8 cellular contexts compared by ENCODE assay signal in genomic region chr13:46386996-46387851, GRCh38. TPM values are rescaled to one million over a fixed set of nuclear protein-coding genes. Genes with fewer than 3 reads are reported as not detected.
DNase-seq lines count a peak whose midpoint lies in the region; ATAC-seq and TF ChIP-seq lines count a peak whose summit lies in the region.

Gene RUBCNL (minus strand): TSS chr13:46387252. CDS start chr13:46372475, 14,777 bp downstream.

- TF ChIP-seq CTCF in GM10266 (IDR thresholded peaks at IDR 0.05; ENCODE audit: control insufficient read depth, insufficient read depth, low read depth, missing control alignments) (peak; percentile 45), breast epithelium (IDR thresholded peaks at IDR 0.05) (no peak)

- H3K27me3 ChIP-seq in breast epithelium = peaks cover 0 to 5% of the 10 kb centered on the region in 2 donors

- H3K36me3 ChIP-seq in breast epithelium = no peaks in the 10 kb centered on the region

- H3K4me3 ChIP-seq in breast epithelium = peak within 1 kb of the TSS; percentile 53 to 74 (median 62)

- no peak for TF ChIP-seq POLR2A in breast epithelium (IDR thresholded peaks at IDR 0.05)

- H3K9me3 ChIP-seq in breast epithelium = no peaks in the 10 kb centered on the region

- peak; percentile 35 for ATAC-seq in HG02763 (IDR thresholded peaks at IDR 0.05; ENCODE audit: unreplicated experiment)

- intact Hi-C loops in breast epithelium (cut with DNase I; ENCODE audit: low total_unique reads) = no loop called here

- DNase-seq in GM10266 (ENCODE audit: extremely low spot score) (peak; percentile 75), RPMI8226 (peak; percentile 70), breast epithelium (ENCODE audit: low spot score in 2 of 2) (no peak), kidney tubule cell (ENCODE audit: low spot score) (peak; percentile 84), cerebellar cortex (ENCODE audit: low spot score) (no peak), globus pallidus (ENCODE audit: low spot score) (no peak)
- DNase-seq in stimulated activated CD4-positive, alpha-beta T cell treated with anti-CD3 and anti-CD28 coated beads, Interleukin-2, amount 100 ng/mL, for 24 hours = peak; percentile 32 to 63

- peak within 1 kb of the TSS; percentile 20 to 62 for H3K27ac ChIP-seq in breast epithelium

- no peaks in the 10 kb centered on the region for H3K4me1 ChIP-seq in breast epithelium

RNA-seq across cellular contexts. Expression of gene RUBCNL, which starts in this region (rescaled TPM):
- 1 to 10 TPM; 2.1 to 8.2 (median 3.3) TPM for total RNA-seq in breast epithelium

Comparison
In these comparisons a context has a peak if more than half of its experiments do, and no peak if none do; other contexts are left out.
1. DNase-seq: peak in GM10266 (single experiment), RPMI8226 (single experiment), kidney tubule cell (single experiment) and stimulated activated CD4-positive, alpha-beta T cell treated with anti-CD3 and anti-CD28 coated beads, Interleukin-2, amount 100 ng/mL, for 24 hours (2 of 2); none in breast epithelium (0 of 2), cerebellar cortex (single experiment) and globus pallidus (single experiment).